ENCODE assay signal across 13 cellular contexts in the genomic region with DNA sequence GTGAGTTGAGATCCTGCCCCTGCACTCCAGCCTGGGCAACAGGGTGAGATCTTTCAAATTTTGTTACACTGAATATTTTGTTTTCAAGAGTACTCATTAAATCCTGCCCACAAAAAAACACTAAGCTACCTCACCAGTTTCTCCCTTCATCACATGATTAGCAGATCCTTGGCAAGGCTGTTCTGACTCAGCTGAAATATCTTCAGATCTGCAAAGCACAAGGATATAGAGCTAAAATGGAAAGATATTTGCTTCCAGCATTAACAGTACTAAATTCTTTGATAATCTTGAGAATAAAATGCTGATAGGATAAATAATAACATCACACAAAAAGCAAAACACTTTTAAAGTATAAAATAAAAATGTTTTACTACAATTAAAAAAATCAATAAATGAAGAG. TPM values are rescaled to one million over a fixed set of nuclear protein-coding genes. Genes with fewer than 3 reads are reported as not detected.
A peak's percentile ranks its signal among the peaks of the same experiment; 100 is the strongest.
DNase-seq lines count a peak whose midpoint lies in the region; ATAC-seq and TF ChIP-seq lines count a peak whose summit lies in the region.
"Had no signal": no experiment of that assay in that cellular context is flagged by ENCODE, and none has a peak within 500 bp of the region (broad histone marks: within the 10 kb centered on the region; RNA-seq: fewer than 3 reads in every experiment).

No MANE protein-coding gene starts in this region.

- CTCF ChIA-PET in BJ (lab: Yijun Ruan, JAX), result interaction anchor here (0.6 to 1.0 kb wide), 2 partner anchors 9 to 85 kb away, joined by 3 to 4 read pairs; no protein-coding TSS in a partner anchor

- intact Hi-C loops in dendritic cell treated with granulocyte-macrophage colony-stimulating factor and Interleukin-4, amounts not matched to agents 40 ng/mL and 50 ng/mL, for 4 days (cut with micrococcal nuclease), result no loop called here

- H3K4me3 Mint-ChIP-seq in dendritic cell treated with granulocyte-macrophage colony-stimulating factor and Interleukin-4, amounts not matched to agents 40 ng/mL and 50 ng/mL, for 4 days, result no peak overlapping the region
- H3K4me3 Mint-ChIP-seq: immature natural killer cell, naive B cell had no signal

- no peaks in the 10 kb centered on the region for H3K9me3 Mint-ChIP-seq in dendritic cell treated with granulocyte-macrophage colony-stimulating factor and Interleukin-4, amounts not matched to agents 40 ng/mL and 50 ng/mL, for 4 days
- H3K9me3 Mint-ChIP-seq: immature natural killer cell, naive B cell had no signal

- ATAC-seq in GM21529 (IDR thresholded peaks at IDR 0.05; ENCODE audit: unreplicated experiment), result no peak

- no peaks in the 10 kb centered on the region for H3K27me3 Mint-ChIP-seq in dendritic cell treated with granulocyte-macrophage colony-stimulating factor and Interleukin-4, amounts not matched to agents 40 ng/mL and 50 ng/mL, for 4 days
- H3K27me3 Mint-ChIP-seq: naive B cell had no signal

- no peak overlapping the region for H3K4me3 ChIP-seq in BJ (ENCODE audit: low read depth, low read length)
- H3K4me3 ChIP-seq: skin epidermis had no signal

- H3K4me1 Mint-ChIP-seq in dendritic cell treated with granulocyte-macrophage colony-stimulating factor and Interleukin-4, amounts not matched to agents 40 ng/mL and 50 ng/mL, for 4 days (ENCODE audit: low read depth), result no peaks in the 10 kb centered on the region
- H3K4me1 Mint-ChIP-seq: immature natural killer cell, naive B cell had no signal

- H3K27ac Mint-ChIP-seq in dendritic cell treated with granulocyte-macrophage colony-stimulating factor and Interleukin-4, amounts not matched to agents 40 ng/mL and 50 ng/mL, for 4 days, result peak overlapping the region; percentile 22
- H3K27ac Mint-ChIP-seq: immature natural killer cell had no signal

- DNase-seq in BJ (ENCODE audit: low read depth) (peak; percentile 32), LHCN-M2 (ENCODE audit: low read depth) (peak; percentile 30), myocyte (ENCODE audit: low read depth) (peak; percentile 34), SIG-M5 treated with dmso at 0.1 percent for 504 hours (lab: John Stamatoyannopoulos, UW; ENCODE audit: unreplicated experiment) (no peak), cortex of kidney (lab: John Stamatoyannopoulos, UW) (no peak), OCI-M2 (lab: John Stamatoyannopoulos, UW; ENCODE audit: unreplicated experiment) (no peak)
- DNase-seq: immature natural killer cell, naive B cell, NCI-H2107, T1000 had no signal

- H3K36me3 ChIP-seq in BJ (ENCODE audit: control insufficient read depth, insufficient read depth, low read length), result peaks cover 4% of the 10 kb centered on the region; the same call in 1 of the 2 replicates

- no peak for TF ChIP-seq CTCF in BJ (IDR thresholded peaks at IDR 0.05; ENCODE audit: insufficient read depth, low read depth, low read length)

- POLR2A ChIA-PET in BJ (lab: Charles Lee), result interaction anchor here (0.5 kb wide), 1 partner anchor 40 kb away, joined by 15 read pairs; no protein-coding TSS in a partner anchor

- H3K27me3 ChIP-seq in BJ (ENCODE audit: control insufficient read depth, insufficient read depth, low read length), result no peaks in the 10 kb centered on the region

- peaks cover 61% of the 10 kb centered on the region for H3K36me3 Mint-ChIP-seq in dendritic cell treated with granulocyte-macrophage colony-stimulating factor and Interleukin-4, amounts not matched to agents 40 ng/mL and 50 ng/mL, for 4 days (ENCODE audit: low read depth)

RNA-seq across cellular contexts. Expression of gene MCM6, which starts 28.3 kb away (rescaled TPM):
- 15.7 and 23.3 TPM in 2 replicates for polyA plus RNA-seq in BJ (2011; rRNA removed)
- polyA minus RNA-seq in BJ (2011; rRNA and poly(A)+ RNA removed), result 14.3 and 19.6 TPM in 2 replicates
- 29.8 and 34.6 TPM in 2 replicates for total RNA-seq in LHCN-M2 (2014; rRNA removed)
- 25.0 TPM for polyA plus RNA-seq in LHCN-M2 (2012)
- total RNA-seq in myocyte, result 5.5 and 7.0 TPM in 2 replicates
- polyA plus RNA-seq in myocyte (2012), result 6.4 TPM

Comparison
In these comparisons a context has a peak if more than half of its experiments do, and no peak if none do; other contexts are left out.
1. DNase-seq: peak in BJ (single experiment), LHCN-M2 (single experiment) and myocyte (single experiment); none in SIG-M5 treated with dmso at 0.1 percent for 504 hours (single experiment), cortex of kidney (single experiment) and OCI-M2 (single experiment).